1 cellular context compared by ENCODE assay signal in the genomic region with DNA sequence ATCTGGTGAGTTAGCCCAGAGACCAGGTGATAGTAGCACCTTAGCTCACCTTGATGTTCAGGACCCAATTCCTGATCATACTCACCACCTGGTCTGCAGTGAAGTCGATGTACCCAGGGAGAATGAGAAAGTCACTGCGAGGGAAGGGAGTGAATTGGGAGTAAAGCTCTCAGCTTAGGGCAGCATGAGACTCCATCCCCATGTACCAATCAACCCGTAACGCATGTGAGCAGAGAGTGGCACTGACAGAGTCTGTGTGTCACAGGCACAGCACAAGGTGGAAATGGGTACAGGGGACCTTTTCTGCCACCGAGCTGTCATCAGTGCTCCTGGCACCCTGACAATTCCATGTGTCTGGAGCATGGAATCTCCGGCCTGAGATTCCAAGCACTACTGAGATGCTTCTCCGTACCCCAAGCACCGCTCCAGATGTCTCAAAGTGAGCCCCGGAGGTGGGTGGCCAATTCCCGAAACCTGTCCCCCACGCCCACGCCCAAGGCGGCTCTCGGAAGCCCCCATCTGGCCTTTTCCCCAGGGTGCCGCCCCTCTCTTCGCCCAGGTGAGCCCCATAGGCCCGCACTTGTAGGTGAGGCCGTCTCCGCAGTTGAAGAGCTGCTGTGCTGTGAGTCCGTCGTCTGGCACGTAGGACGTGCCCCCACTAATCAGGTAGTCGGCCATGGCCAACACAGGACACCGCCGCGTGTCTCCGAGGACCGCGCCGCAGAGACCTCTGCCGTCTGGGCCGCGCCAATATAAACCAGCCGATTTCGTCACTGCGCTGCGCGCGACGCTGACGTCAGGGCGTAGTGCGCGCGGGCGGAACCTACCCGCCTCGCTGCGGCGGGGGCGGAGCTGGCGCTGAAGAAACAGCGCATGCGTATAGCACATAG.
TF ChIP-seq lines count a peak whose summit lies in the region.

Gene IMPDH2 (minus strand): TSS at position 726 of the 890 bp plus-strand sequence. CDS start 48 bp downstream, at position 678.

TF ChIP-seq in K562, 482 proteins besides CTCF, POLR2A, EP300 and RAD21 (continued from another document and continues in another):
- TF ChIP-seq HSF4 (CRISPR knock-in tag; IDR thresholded peaks at IDR 0.05; ENCODE audit: borderline replicate concordance) (0 out of 2 replicates have a peak, but pooled peaks have one; percentile 22), ZNF174 (CRISPR knock-in tag; IDR thresholded peaks at IDR 0.05) (no peak), PHF8 (IDR thresholded peaks at IDR 0.05; ENCODE audit: borderline replicate concordance, low read length) (peak; percentile 97), PYGO2 (tag; IDR thresholded peaks at IDR 0.05) (no peak), CBFA2T2 (conservative IDR thresholded peaks at IDR 0.05) (no peak), FOXJ2 (tag; IDR thresholded peaks at IDR 0.05) (no peak), HNRNPUL1 (IDR thresholded peaks at IDR 0.05; ENCODE audit: low read length) (no peak), CREB1 (IDR thresholded peaks at IDR 0.05) (peak; percentile 98), CREB1 (CRISPR knock-in tag; IDR thresholded peaks at IDR 0.05) (peak; percentile 97), DNMT1 (IDR thresholded peaks at IDR 0.05) (no peak), KDM1A (IDR thresholded peaks at IDR 0.05) (no peak), RBM25 (IDR thresholded peaks at IDR 0.05; ENCODE audit: low read depth, low read length, severe bottlenecking) (no peak), THAP12 (CRISPR knock-in tag; IDR thresholded peaks at IDR 0.05) (peak; percentile 65; the same call in 1 of the 2 replicates), RBBP5 (IDR thresholded peaks at IDR 0.05; ENCODE audit: borderline replicate concordance, insufficient read depth, low read length, poor library complexity, severe bottlenecking) (peak; percentile 47), HEY1 (CRISPR knock-in tag; IDR thresholded peaks at IDR 0.05; ENCODE audit: borderline replicate concordance) (no peak; the same call in 1 of the 2 replicates), HINFP (tag; conservative IDR thresholded peaks at IDR 0.05; ENCODE audit: low read depth) (no peak), RB1 (IDR thresholded peaks at IDR 0.05; ENCODE audit: low read depth) (peak; percentile 82; the same call in 1 of the 2 replicates), ZBTB12 (CRISPR knock-in tag; IDR thresholded peaks at IDR 0.05) (peak; percentile 87), RBM14 (IDR thresholded peaks at IDR 0.05; ENCODE audit: borderline replicate concordance, insufficient read depth, low read depth, low read length) (no peak), IRF2 (CRISPR knock-in tag; IDR thresholded peaks at IDR 0.05) (no peak), ZNF699 (CRISPR knock-in tag; IDR thresholded peaks at IDR 0.05; ENCODE audit: insufficient replicate concordance) (no peak), HDAC3 (IDR thresholded peaks at IDR 0.05; ENCODE audit: borderline replicate concordance, partially characterized antibody) (no peak), SAP30 (IDR thresholded peaks at IDR 0.05; ENCODE audit: borderline replicate concordance, insufficient read depth, low read depth, low read length, poor library complexity, severe bottlenecking) (no peak), GATAD2A (IDR thresholded peaks at IDR 0.05) (no peak), ZNF589 (CRISPR knock-in tag; IDR thresholded peaks at IDR 0.05; ENCODE audit: low read depth) (no peak), ZHX1 (conservative IDR thresholded peaks at IDR 0.05; ENCODE audit: low read length) (no peak), ZNF75A (CRISPR knock-in tag; IDR thresholded peaks at IDR 0.05) (no peak), SAFB (IDR thresholded peaks at IDR 0.05; ENCODE audit: borderline replicate concordance, low read depth, low read length) (no peak), ZNF184 (CRISPR knock-in tag; IDR thresholded peaks at IDR 0.05) (no peak), ZNF507 (tag; conservative IDR thresholded peaks at IDR 0.05) (no peak), ILK (tag; IDR thresholded peaks at IDR 0.05; ENCODE audit: borderline replicate concordance, low read depth) (no peak), GATAD2B (IDR thresholded peaks at IDR 0.05; ENCODE audit: borderline replicate concordance) (no peak), ZNF77 (CRISPR knock-in tag; IDR thresholded peaks at IDR 0.05) (no peak), KLF1 (tag; IDR thresholded peaks at IDR 0.05) (0 out of 2 replicates have a peak, but pooled peaks have one; percentile 43), SMARCA4 (IDR thresholded peaks at IDR 0.05) (no peak), SLC30A9 (CRISPR knock-in tag; IDR thresholded peaks at IDR 0.05) (no peak), IFI16 (CRISPR knock-in tag; IDR thresholded peaks at IDR 0.05) (no peak), CBFA2T3 (IDR thresholded peaks at IDR 0.05) (no peak), TARDBP (IDR thresholded peaks at IDR 0.05) (no peak), ZNF175 (CRISPR knock-in tag; IDR thresholded peaks at IDR 0.05; ENCODE audit: low read depth) (no peak), SIX5 (IDR thresholded peaks at IDR 0.05; ENCODE audit: borderline replicate concordance in 1 of 2, insufficient read depth in 1 of 2, low read depth in 1 of 2, low read length in 2 of 2) (no peak), EHMT2 (IDR thresholded peaks at IDR 0.05) (no peak), ATF4 (CRISPR knock-in tag; IDR thresholded peaks at IDR 0.05) (peak; percentile 56; the same call in 1 of the 2 replicates), ZNF551 (CRISPR knock-in tag; IDR thresholded peaks at IDR 0.05) (no peak)
- TF ChIP-seq, protein P1, sequence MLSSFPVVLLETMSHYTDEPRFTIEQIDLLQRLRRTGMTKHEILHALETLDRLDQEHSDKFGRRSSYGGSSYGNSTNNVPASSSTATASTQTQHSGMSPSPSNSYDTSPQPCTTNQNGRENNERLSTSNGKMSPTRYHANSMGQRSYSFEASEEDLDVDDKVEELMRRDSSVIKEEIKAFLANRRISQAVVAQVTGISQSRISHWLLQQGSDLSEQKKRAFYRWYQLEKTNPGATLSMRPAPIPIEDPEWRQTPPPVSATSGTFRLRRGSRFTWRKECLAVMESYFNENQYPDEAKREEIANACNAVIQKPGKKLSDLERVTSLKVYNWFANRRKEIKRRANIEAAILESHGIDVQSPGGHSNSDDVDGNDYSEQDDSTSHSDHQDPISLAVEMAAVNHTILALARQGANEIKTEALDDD (IDR thresholded peaks at IDR 0.05): no peak
- TF ChIP-seq, protein P2, sequence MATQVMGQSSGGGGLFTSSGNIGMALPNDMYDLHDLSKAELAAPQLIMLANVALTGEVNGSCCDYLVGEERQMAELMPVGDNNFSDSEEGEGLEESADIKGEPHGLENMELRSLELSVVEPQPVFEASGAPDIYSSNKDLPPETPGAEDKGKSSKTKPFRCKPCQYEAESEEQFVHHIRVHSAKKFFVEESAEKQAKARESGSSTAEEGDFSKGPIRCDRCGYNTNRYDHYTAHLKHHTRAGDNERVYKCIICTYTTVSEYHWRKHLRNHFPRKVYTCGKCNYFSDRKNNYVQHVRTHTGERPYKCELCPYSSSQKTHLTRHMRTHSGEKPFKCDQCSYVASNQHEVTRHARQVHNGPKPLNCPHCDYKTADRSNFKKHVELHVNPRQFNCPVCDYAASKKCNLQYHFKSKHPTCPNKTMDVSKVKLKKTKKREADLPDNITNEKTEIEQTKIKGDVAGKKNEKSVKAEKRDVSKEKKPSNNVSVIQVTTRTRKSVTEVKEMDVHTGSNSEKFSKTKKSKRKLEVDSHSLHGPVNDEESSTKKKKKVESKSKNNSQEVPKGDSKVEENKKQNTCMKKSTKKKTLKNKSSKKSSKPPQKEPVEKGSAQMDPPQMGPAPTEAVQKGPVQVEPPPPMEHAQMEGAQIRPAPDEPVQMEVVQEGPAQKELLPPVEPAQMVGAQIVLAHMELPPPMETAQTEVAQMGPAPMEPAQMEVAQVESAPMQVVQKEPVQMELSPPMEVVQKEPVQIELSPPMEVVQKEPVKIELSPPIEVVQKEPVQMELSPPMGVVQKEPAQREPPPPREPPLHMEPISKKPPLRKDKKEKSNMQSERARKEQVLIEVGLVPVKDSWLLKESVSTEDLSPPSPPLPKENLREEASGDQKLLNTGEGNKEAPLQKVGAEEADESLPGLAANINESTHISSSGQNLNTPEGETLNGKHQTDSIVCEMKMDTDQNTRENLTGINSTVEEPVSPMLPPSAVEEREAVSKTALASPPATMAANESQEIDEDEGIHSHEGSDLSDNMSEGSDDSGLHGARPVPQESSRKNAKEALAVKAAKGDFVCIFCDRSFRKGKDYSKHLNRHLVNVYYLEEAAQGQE (CRISPR knock-in tag; IDR thresholded peaks at IDR 0.05; ENCODE audit: low read depth): peak; percentile 80
- TF ChIP-seq, protein P3, sequence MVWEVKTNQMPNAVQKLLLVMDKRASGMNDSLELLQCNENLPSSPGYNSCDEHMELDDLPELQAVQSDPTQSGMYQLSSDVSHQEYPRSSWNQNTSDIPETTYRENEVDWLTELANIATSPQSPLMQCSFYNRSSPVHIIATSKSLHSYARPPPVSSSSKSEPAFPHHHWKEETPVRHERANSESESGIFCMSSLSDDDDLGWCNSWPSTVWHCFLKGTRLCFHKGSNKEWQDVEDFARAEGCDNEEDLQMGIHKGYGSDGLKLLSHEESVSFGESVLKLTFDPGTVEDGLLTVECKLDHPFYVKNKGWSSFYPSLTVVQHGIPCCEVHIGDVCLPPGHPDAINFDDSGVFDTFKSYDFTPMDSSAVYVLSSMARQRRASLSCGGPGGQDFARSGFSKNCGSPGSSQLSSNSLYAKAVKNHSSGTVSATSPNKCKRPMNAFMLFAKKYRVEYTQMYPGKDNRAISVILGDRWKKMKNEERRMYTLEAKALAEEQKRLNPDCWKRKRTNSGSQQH (CRISPR knock-in tag; IDR thresholded peaks at IDR 0.05): 0 out of 2 replicates have a peak, but pooled peaks have one; percentile 28
